9 cellular contexts compared by ENCODE assay signal in genomic region chr16:19118938-19119431, GRCh38. TPM values are rescaled to one million over a fixed set of nuclear protein-coding genes. Genes with fewer than 3 reads are reported as not detected.
DNase-seq lines count a peak whose midpoint lies in the region; ATAC-seq and TF ChIP-seq lines count a peak whose summit lies in the region.
"Had no signal": no experiment of that assay in that cellular context is flagged by ENCODE, and none has a peak within 500 bp of the region (broad histone marks: within the 10 kb centered on the region; RNA-seq: fewer than 3 reads in every experiment).

No MANE protein-coding gene starts in this region.

- peak overlapping the region; percentile 70 for H3K27ac Mint-ChIP-seq in T-helper 17 cell

- H3K36me3 ChIP-seq in neutrophil: no peaks in the 10 kb centered on the region

- peaks cover 4% of the 10 kb centered on the region for H3K4me1 Mint-ChIP-seq in T-helper 17 cell

- H3K4me1 ChIP-seq in neutrophil (ENCODE audit: control insufficient read depth in 1 of 2, insufficient read depth in 1 of 2, low read depth in 1 of 2, low read length in 1 of 2): peaks cover 20 to 21% of the 10 kb centered on the region in 2 experiments

- peak overlapping the region; percentile 91 for H3K4me3 Mint-ChIP-seq in T-helper 17 cell

- no peaks in the 10 kb centered on the region for H3K9me3 ChIP-seq in T-helper 17 cell (ENCODE audit: control insufficient read depth, low read length, poor library complexity, severe bottlenecking)
- no peaks in the 10 kb centered on the region for H3K9me3 ChIP-seq in neutrophil

- H3K27me3 ChIP-seq in neutrophil: peaks cover 20% of the 10 kb centered on the region

- peaks cover 3% of the 10 kb centered on the region for H3K36me3 Mint-ChIP-seq in T-helper 17 cell (ENCODE audit: low read depth)

- peak; percentile 71 for DNase-seq in activated CD4-positive, alpha-beta T cell treated with anti-CD3 and anti-CD28 coated beads for 48 hours
- no peak for DNase-seq in activated CD4-positive, alpha-beta T cell treated with anti-CD3 and anti-CD28 coated beads, Interleukin-2, amount 50 U/mL, for 1 hour
- DNase-seq in T-helper 17 cell (no peak), epithelial cell of proximal tubule (ENCODE audit: low read depth) (peak; percentile 65)

- no peak for ATAC-seq in T-helper 17 cell
- no peak for ATAC-seq in GM18498 (IDR thresholded peaks at IDR 0.05; ENCODE audit: unreplicated experiment)
- no peak for ATAC-seq in HG02623 (IDR thresholded peaks at IDR 0.05; ENCODE audit: unreplicated experiment)
- no peak for ATAC-seq in HG03095 (IDR thresholded peaks at IDR 0.05; ENCODE audit: unreplicated experiment)

- H3K4me3 ChIP-seq in epithelial cell of proximal tubule (ENCODE audit: low read depth, low read length) (peak overlapping the region; percentile 52), neutrophil (ENCODE audit: low read depth in 1 of 2, low read length in 1 of 2) (peak overlapping the region; percentile 46 to 54)

- H3K27ac ChIP-seq in neutrophil: peak overlapping the region; percentile 66

- TF ChIP-seq CTCF in epithelial cell of proximal tubule (conservative IDR thresholded peaks at IDR 0.05; ENCODE audit: low read depth, low read length) (no peak), neutrophil (IDR thresholded peaks at IDR 0.05) (no peak)

- peaks cover 39% of the 10 kb centered on the region for H3K27me3 Mint-ChIP-seq in T-helper 17 cell

RNA-seq across cellular contexts. Expression of gene ITPRIPL2, which starts 5.2 kb away (rescaled TPM):
- total RNA-seq in T-helper 17 cell: 1 to 10 TPM in 1 of 2 donors, under 1 TPM in 1; 0.85 to 2.0 TPM
- total RNA-seq in epithelial cell of proximal tubule: 14.5 and 18.2 TPM in 2 replicates

RNA-seq across cellular contexts. Expression of gene SYT17, which starts 49.1 kb away (rescaled TPM):
- total RNA-seq in T-helper 17 cell: under 1 TPM in 1 of 2 donors, not detected in 1; 0.97 TPM
- total RNA-seq in epithelial cell of proximal tubule: 0.07 and 1.2 TPM in 2 replicates
- total RNA-seq: activated CD8-positive, alpha-beta memory T cell treated with anti-CD3 and anti-CD28 coated beads for 36 hours had no signal

RNA-seq across cellular contexts. Expression of gene COQ7, which starts 51.6 kb away (rescaled TPM):
- 10 to 100 TPM; 13.7 to 14.7 TPM for total RNA-seq in T-helper 17 cell
- total RNA-seq in epithelial cell of proximal tubule: 10.6 and 13.7 TPM in 2 replicates

Comparison
In these comparisons a context has a peak if more than half of its experiments do, and no peak if none do; other contexts are left out.
1. DNase-seq: peak in activated CD4-positive, alpha-beta T cell treated with anti-CD3 and anti-CD28 coated beads for 48 hours (single experiment) and epithelial cell of proximal tubule (single experiment); none in activated CD4-positive, alpha-beta T cell treated with anti-CD3 and anti-CD28 coated beads, Interleukin-2, amount 50 U/mL, for 1 hour (single experiment) and T-helper 17 cell (0 of 3).